ENCODE assay signal across 2 cellular contexts in genomic region chr11:13283636-13284035, GRCh38.
TF ChIP-seq lines count a peak whose summit lies in the region.

No MANE protein-coding gene starts in this region.

TF ChIP-seq in H1, 55 proteins besides CTCF, POLR2A, EP300 and RAD21:
- TF ChIP-seq SP1 (IDR thresholded peaks at IDR 0.05; ENCODE audit: low read depth, low read length) (peak; percentile 49; the same call in 1 of the 2 replicates), SAP30 (IDR thresholded peaks at IDR 0.05; ENCODE audit: insufficient read depth, insufficient replicate concordance, low read length) (no peak), YY1 (IDR thresholded peaks at IDR 0.05; ENCODE audit: low read depth, low read length) (0 out of 2 replicates have a peak, but pooled peaks have one; percentile 11)

TF ChIP-seq in GM12891, 5 proteins besides CTCF, POLR2A, EP300 and RAD21:
- TF ChIP-seq POLR2AphosphoS5 (IDR thresholded peaks at IDR 0.05; ENCODE audit: low read depth, low read length) (no peak), PAX5 (IDR thresholded peaks at IDR 0.05; ENCODE audit: insufficient read depth, low read length, severe bottlenecking) (no peak), SPI1 (IDR thresholded peaks at IDR 0.05; ENCODE audit: low read depth, low read length) (no peak), POU2F2 (IDR thresholded peaks at IDR 0.05; ENCODE audit: low read depth, low read length) (no peak), TAF1 (IDR thresholded peaks at IDR 0.05; ENCODE audit: low read depth, low read length) (no peak)
